ENCODE assay signal across 1 cellular context in genomic region chr9:123099548-123099947, GRCh38.
TF ChIP-seq lines count a peak whose summit lies in the region.

No MANE protein-coding gene starts in this region.

TF ChIP-seq in liver, 16 proteins besides CTCF, POLR2A, EP300 and RAD21 (continued from another document):
- TF ChIP-seq GABPA (IDR thresholded peaks at IDR 0.05 in 1 of 2, conservative IDR thresholded peaks at IDR 0.05 in 1 of 2) = no peak
- peak; percentile 1 for TF ChIP-seq YY1 (IDR thresholded peaks at IDR 0.05)
- TF ChIP-seq EGR1 (IDR thresholded peaks at IDR 0.05; ENCODE audit: low read depth in 2 of 2) = no peak
- no peak for TF ChIP-seq NR2F2 (IDR thresholded peaks at IDR 0.05)
- TF ChIP-seq, protein P1, sequence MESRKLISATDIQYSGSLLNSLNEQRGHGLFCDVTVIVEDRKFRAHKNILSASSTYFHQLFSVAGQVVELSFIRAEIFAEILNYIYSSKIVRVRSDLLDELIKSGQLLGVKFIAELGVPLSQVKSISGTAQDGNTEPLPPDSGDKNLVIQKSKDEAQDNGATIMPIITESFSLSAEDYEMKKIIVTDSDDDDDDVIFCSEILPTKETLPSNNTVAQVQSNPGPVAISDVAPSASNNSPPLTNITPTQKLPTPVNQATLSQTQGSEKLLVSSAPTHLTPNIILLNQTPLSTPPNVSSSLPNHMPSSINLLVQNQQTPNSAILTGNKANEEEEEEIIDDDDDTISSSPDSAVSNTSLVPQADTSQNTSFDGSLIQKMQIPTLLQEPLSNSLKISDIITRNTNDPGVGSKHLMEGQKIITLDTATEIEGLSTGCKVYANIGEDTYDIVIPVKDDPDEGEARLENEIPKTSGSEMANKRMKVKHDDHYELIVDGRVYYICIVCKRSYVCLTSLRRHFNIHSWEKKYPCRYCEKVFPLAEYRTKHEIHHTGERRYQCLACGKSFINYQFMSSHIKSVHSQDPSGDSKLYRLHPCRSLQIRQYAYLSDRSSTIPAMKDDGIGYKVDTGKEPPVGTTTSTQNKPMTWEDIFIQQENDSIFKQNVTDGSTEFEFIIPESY (IDR thresholded peaks at IDR 0.05) = no peak
TF ChIP-seq in liver: peak in this region for 5.
